Comparison of ENCODE assay signal across 2 cellular contexts in genomic region chr1:115624859-115625258, GRCh38.
TF ChIP-seq lines count a peak whose summit lies in the region.

No MANE protein-coding gene starts in this region.

TF ChIP-seq in H1, 55 proteins besides CTCF, POLR2A, EP300 and RAD21:
- TF ChIP-seq ASH2L (IDR thresholded peaks at IDR 0.05; ENCODE audit: low read length) (no peak), TAF1 (IDR thresholded peaks at IDR 0.05; ENCODE audit: low read depth, low read length) (no peak), TCF12 (IDR thresholded peaks at IDR 0.05; ENCODE audit: low read depth, low read length) (no peak), TEAD4 (IDR thresholded peaks at IDR 0.05; ENCODE audit: low read depth, low read length) (no peak), EGR1 (IDR thresholded peaks at IDR 0.05; ENCODE audit: borderline replicate concordance, low read depth, low read length) (no peak), NANOG (IDR thresholded peaks at IDR 0.05; ENCODE audit: insufficient read depth, low read depth, low read length, poor library complexity, severe bottlenecking) (no peak), TBP (IDR thresholded peaks at IDR 0.05; ENCODE audit: low read depth, low read length) (no peak), MAFK (IDR thresholded peaks at IDR 0.05; ENCODE audit: low read depth, low read length) (no peak), RNF2 (IDR thresholded peaks at IDR 0.05; ENCODE audit: borderline replicate concordance, low read depth, low read length, missing control alignments, poor library complexity, severe bottlenecking) (no peak), CHD2 (IDR thresholded peaks at IDR 0.05; ENCODE audit: low read length) (no peak), ATF3 (IDR thresholded peaks at IDR 0.05; ENCODE audit: insufficient read depth, low read depth, low read length) (no peak)

TF ChIP-seq in HEK293T, 16 proteins besides CTCF, POLR2A, EP300 and RAD21:
- TF ChIP-seq BHLHE40 (IDR thresholded peaks at IDR 0.05; ENCODE audit: borderline replicate concordance) (no peak), ELF4 (IDR thresholded peaks at IDR 0.05) (no peak), FOXM1 (IDR thresholded peaks at IDR 0.05; ENCODE audit: borderline replicate concordance) (no peak), TARDBP (IDR thresholded peaks at IDR 0.05) (no peak), FOXK2 (IDR thresholded peaks at IDR 0.05) (no peak), L3MBTL2 (conservative IDR thresholded peaks at IDR 0.05) (no peak), CTBP1 (IDR thresholded peaks at IDR 0.05; ENCODE audit: borderline replicate concordance) (no peak), NFRKB (IDR thresholded peaks at IDR 0.05) (no peak), SUZ12 (IDR thresholded peaks at IDR 0.05) (no peak), SP1 (IDR thresholded peaks at IDR 0.05) (no peak), LEF1 (IDR thresholded peaks at IDR 0.05; ENCODE audit: borderline replicate concordance) (no peak), FOXA1 (IDR thresholded peaks at IDR 0.05) (no peak), ZNF384 (IDR thresholded peaks at IDR 0.05) (no peak), ARNT (IDR thresholded peaks at IDR 0.05) (no peak), HDGF (IDR thresholded peaks at IDR 0.05; ENCODE audit: borderline replicate concordance) (no peak)
